ENCODE assay signal across 8 cellular contexts in genomic region chr5:125485003-125485641, GRCh38.
A peak's percentile ranks its signal among the peaks of the same experiment; 100 is the strongest.
DNase-seq lines count a peak whose midpoint lies in the region; ATAC-seq, FAIRE-seq and TF ChIP-seq lines count a peak whose summit lies in the region.

No MANE protein-coding gene starts in this region.

- H3K36me3 ChIP-seq in HAP-1 (replicated peaks), result no peaks in the 10 kb centered on the region
- no peaks in the 10 kb centered on the region for H3K36me3 ChIP-seq in bronchial epithelial cell (ENCODE audit: control insufficient read depth, insufficient read depth, low read length)
- H3K36me3 ChIP-seq in testis (ENCODE audit: low read depth, missing control alignments), result no peaks in the 10 kb centered on the region

- no peak for FAIRE-seq in bronchial epithelial cell (lab: Jason Lieb, UNC)

- 26 to 33% methylated on average over 5 of the region's 5 CpGs for WGBS in testis, 2 donors

- H3K4me1 ChIP-seq in HAP-1 (peaks cover 35% of the 10 kb centered on the region), testis (peaks cover 5% of the 10 kb centered on the region)

- H3K27ac ChIP-seq in testis, result no peak overlapping the region

- ATAC-seq in left colon (peak; percentile 97), HG02759 (IDR thresholded peaks at IDR 0.05; ENCODE audit: unreplicated experiment) (no peak), GM19324 (IDR thresholded peaks at IDR 0.05; ENCODE audit: low FRiP score, unreplicated experiment) (no peak)

- peak; percentile 53 to 77 for DNase-seq in HAP-1 (ENCODE audit: low spot score in 2 of 2)
- peak; percentile 45 for DNase-seq in NCI-H345 treated with DMSO at 0.1 percent for 48 hours (lab: John Stamatoyannopoulos, UW; ENCODE audit: unreplicated experiment)
- DNase-seq in bronchial epithelial cell (ENCODE audit: low read depth), result peak; percentile 97
- peak; percentile 17 to 67 for DNase-seq in left colon
- peak; percentile 39 for DNase-seq in testis
- no peak for DNase-seq in effector CD4-positive, alpha-beta T cell

- no peaks in the 10 kb centered on the region for H3K9me3 ChIP-seq in HAP-1
- H3K9me3 ChIP-seq in testis, result no peaks in the 10 kb centered on the region

- intact Hi-C loops in left colon (cut with DNase I, micrococcal nuclease), result no loop called here
- intact Hi-C loops in testis (cut with DNase I; ENCODE audit: low total_unique reads), result no loop called here

- TF ChIP-seq CTCF in bronchial epithelial cell (IDR thresholded peaks at IDR 0.05; ENCODE audit: insufficient read depth, low read length, severe bottlenecking) (no peak), testis (IDR thresholded peaks at IDR 0.05) (no peak)

- H3K27me3 ChIP-seq in HAP-1 (ENCODE audit: low read depth), result no peaks in the 10 kb centered on the region
- H3K27me3 ChIP-seq in bronchial epithelial cell (ENCODE audit: control insufficient read depth, insufficient read depth, low read length), result no peaks in the 10 kb centered on the region
- H3K27me3 ChIP-seq in testis, result no peaks in the 10 kb centered on the region

- no peak for TF ChIP-seq POLR2A in testis (IDR thresholded peaks at IDR 0.05)

- in situ Hi-C loops in HAP-1 (cut with MboI; ENCODE audit: low sequenced_read_pairs), result no loop called here

- no peak overlapping the region for H3K4me3 ChIP-seq in HAP-1
- H3K4me3 ChIP-seq in bronchial epithelial cell (ENCODE audit: low read depth, low read length), result no peak overlapping the region
- no peak overlapping the region for H3K4me3 ChIP-seq in testis
